In genomic region chr3:99236576-99236975, GRCh38 we compare ENCODE assay signal across 14 cellular contexts.
DNase-seq lines count a peak whose midpoint lies in the region; ATAC-seq and TF ChIP-seq lines count a peak whose summit lies in the region.
"Had no signal": no experiment of that assay in that cellular context is flagged by ENCODE, and none has a peak within 500 bp of the region (broad histone marks: within the 10 kb centered on the region; RNA-seq: fewer than 3 reads in every experiment).

No MANE protein-coding gene starts in this region.

- H3K9me3 Mint-ChIP-seq in HFFc6: no peaks in the 10 kb centered on the region; the same call in 1 of the 2 replicates

- TF ChIP-seq RAD21 in SK-N-SH (IDR thresholded peaks at IDR 0.05; ENCODE audit: low read length): no peak

- H3K4me3 ChIP-seq in SK-N-SH (ENCODE audit: low read depth in 2 of 2, low read length in 1 of 2) (no peak overlapping the region), mammary epithelial cell (replicated peaks in 1 of 3; ENCODE audit: insufficient read depth in 1 of 3, low read depth in 2 of 3, low read length in 3 of 3) (no peak overlapping the region), PC-9 (no peak overlapping the region)
- H3K4me3 ChIP-seq: BLaER1 had no signal

- intact Hi-C loops in mammary epithelial cell (cut with micrococcal nuclease): no loop called here
- intact Hi-C loops in Right ventricle myocardium inferior (cut with DNase I): no loop called here
- intact Hi-C loops in PC-9 (cut with micrococcal nuclease; ENCODE audit: unreplicated experiment): no loop called here
- intact Hi-C loops in left colon (cut with DNase I, micrococcal nuclease): no loop called here

- H3K9me3 ChIP-seq in SK-N-SH: no peaks in the 10 kb centered on the region
- H3K9me3 ChIP-seq in mammary epithelial cell (replicated peaks; ENCODE audit: insufficient read depth, low read length): no peaks in the 10 kb centered on the region
- H3K9me3 ChIP-seq in PC-9 (ENCODE audit: insufficient read depth, low read depth): no peaks in the 10 kb centered on the region
- H3K9me3 ChIP-seq: BLaER1, Caco-2 had no signal

- H2AFZ ChIP-seq in SK-N-SH (ENCODE audit: low read depth) (no peak overlapping the region), mammary epithelial cell (ENCODE audit: low read depth, low read length) (peak overlapping the region; percentile 49), PC-9 (no peak overlapping the region)

- H3K36me3 ChIP-seq in SK-N-SH (replicated peaks in 1 of 2; ENCODE audit: control insufficient read depth in 1 of 2, insufficient read depth in 2 of 2, low read length in 1 of 2) (no peaks in the 10 kb centered on the region), mammary epithelial cell (ENCODE audit: insufficient read depth, low read length) (no peaks in the 10 kb centered on the region), PC-9 (ENCODE audit: low read depth) (no peaks in the 10 kb centered on the region)
- H3K36me3 ChIP-seq: BLaER1 had no signal

- H3K27me3 ChIP-seq in SK-N-SH (ENCODE audit: insufficient read depth) (no peaks in the 10 kb centered on the region), mammary epithelial cell (ENCODE audit: insufficient read depth, low read length) (no peaks in the 10 kb centered on the region), PC-9 (ENCODE audit: insufficient read depth, low read depth) (no peaks in the 10 kb centered on the region)
- H3K27me3 ChIP-seq: BLaER1 had no signal

- DNase-seq in SK-N-SH (no peak), HFFc6 (no peak), mammary epithelial cell (no peak), superior temporal gyrus (ENCODE audit: extremely low spot score) (peak; percentile 1), Right ventricle myocardium inferior (ENCODE audit: missing footprints) (no peak), PC-9 (no peak), left colon (no peak)
- DNase-seq: AML-193; Caco-2; CD8-positive, alpha-beta memory T cell; DND-41 had no signal

- no peak overlapping the region for H3K27ac ChIP-seq in SK-N-SH (ENCODE audit: low read depth in 2 of 2, low read length in 1 of 2)
- H3K27ac ChIP-seq in mammary epithelial cell (ENCODE audit: insufficient read depth, low read depth, low read length): no peak overlapping the region
- H3K27ac ChIP-seq in PC-9: no peak overlapping the region
- H3K27ac ChIP-seq: 22Rv1, BLaER1 had no signal

- dilution Hi-C loops in mammary epithelial cell (cut with HindIII; ENCODE audit: low sequenced_read_pairs): no loop called here

- H3K79me2 ChIP-seq in SK-N-SH (ENCODE audit: insufficient read depth) (no peaks in the 10 kb centered on the region), mammary epithelial cell (ENCODE audit: insufficient read depth, low read length) (no peaks in the 10 kb centered on the region), PC-9 (ENCODE audit: low read depth) (no peaks in the 10 kb centered on the region)

- CTCF ChIA-PET in SK-N-SH (lab: Yijun Ruan, JAX): no interaction called here
- CTCF ChIA-PET in mammary epithelial cell (lab: Charles Lee; ENCODE audit: low non-redundant PET): no interaction called here
- CTCF ChIA-PET in PC-9 (lab: Charles Lee): no interaction called here

- H3F3A ChIP-seq in SK-N-SH (replicated peaks; ENCODE audit: insufficient read depth) (no peaks in the 10 kb centered on the region), PC-9 (ENCODE audit: insufficient read depth, low read depth) (no peaks in the 10 kb centered on the region)

- H3K4me2 ChIP-seq in SK-N-SH (no peak overlapping the region), mammary epithelial cell (ENCODE audit: insufficient read depth, low read depth, low read length) (no peak overlapping the region), PC-9 (no peak overlapping the region)
- H3K4me2 ChIP-seq: BLaER1 had no signal

- no peaks in the 10 kb centered on the region for H3K4me1 ChIP-seq in SK-N-SH (ENCODE audit: control insufficient read depth in 1 of 2, insufficient read depth in 2 of 2, low read depth in 1 of 2, low read length in 1 of 2)
- H3K4me1 ChIP-seq in mammary epithelial cell (ENCODE audit: insufficient read depth, low read length): no peaks in the 10 kb centered on the region
- H3K4me1 ChIP-seq in PC-9 (replicated peaks; ENCODE audit: insufficient read depth): no peaks in the 10 kb centered on the region
- H3K4me1 ChIP-seq: BLaER1, Caco-2 had no signal

- no peak overlapping the region for H3K9ac ChIP-seq in SK-N-SH
- no peak overlapping the region for H3K9ac ChIP-seq in mammary epithelial cell (ENCODE audit: insufficient read depth, low read length)
- H3K9ac ChIP-seq: BLaER1 had no signal

- H4K20me1 ChIP-seq in SK-N-SH (ENCODE audit: insufficient read depth): no peaks in the 10 kb centered on the region
- no peaks in the 10 kb centered on the region for H4K20me1 ChIP-seq in mammary epithelial cell (ENCODE audit: insufficient read depth, low read length)
- no peaks in the 10 kb centered on the region for H4K20me1 ChIP-seq in PC-9 (ENCODE audit: insufficient read depth)
- H4K20me1 ChIP-seq: BLaER1 had no signal

- TF ChIP-seq CTCF in SK-N-SH (IDR thresholded peaks at IDR 0.05): no peak
- no peak for TF ChIP-seq CTCF in HFFc6 (IDR thresholded peaks at IDR 0.05)
- no peak for TF ChIP-seq CTCF in mammary epithelial cell (conservative IDR thresholded peaks at IDR 0.05 in 1 of 2, IDR thresholded peaks at IDR 0.05 in 1 of 2; ENCODE audit: extremely low read depth in 1 of 2, insufficient read depth in 1 of 2, low read depth in 1 of 2, low read length in 2 of 2)
- no peak for TF ChIP-seq CTCF in PC-9 (conservative IDR thresholded peaks at IDR 0.05)

- peak overlapping the region; percentile 1; the same call in 1 of the 2 replicates for H3K27ac Mint-ChIP-seq in HFFc6
- H3K27ac Mint-ChIP-seq: CD8-positive, alpha-beta memory T cell had no signal

- 0 out of 2 replicates have a peak, but pooled peaks cover 11% of the 10 kb centered on the region for H3K36me3 Mint-ChIP-seq in HFFc6 (ENCODE audit: low read depth)
- H3K36me3 Mint-ChIP-seq: CD8-positive, alpha-beta memory T cell had no signal

- peaks cover 47% of the 10 kb centered on the region for H3K4me1 Mint-ChIP-seq in HFFc6 (ENCODE audit: low read depth)
- H3K4me1 Mint-ChIP-seq: CD8-positive, alpha-beta memory T cell had no signal

- no peak for TF ChIP-seq EP300 in SK-N-SH (IDR thresholded peaks at IDR 0.05; ENCODE audit: borderline replicate concordance in 1 of 2, low read depth in 1 of 2, low read length in 1 of 2)

- POLR2A ChIA-PET in SK-N-SH (lab: Yijun Ruan, JAX) (no interaction called here), PC-9 (lab: Charles Lee; ENCODE audit: unreplicated experiment) (no interaction called here)

- no TSS peak for BruUV-seq in mammary epithelial cell (replicated peaks; lab: Mats Ljungman, UMichigan)
- BruUV-seq in PC-9 (replicated peaks; lab: Mats Ljungman, UMichigan): no TSS peak

- no peaks in the 10 kb centered on the region for H3K9me2 ChIP-seq in SK-N-SH
- no peaks in the 10 kb centered on the region for H3K9me2 ChIP-seq in PC-9 (ENCODE audit: insufficient read depth)

- in situ Hi-C loops in mammary epithelial cell (cut with MboI; ENCODE audit: low sequenced_read_pairs in 2 of 2): no loop called here

- no peak overlapping the region for H3K4me3 Mint-ChIP-seq in HFFc6
- H3K4me3 Mint-ChIP-seq: CD8-positive, alpha-beta memory T cell had no signal

- ATAC-seq in SK-N-SH treated with all-trans-retinoic acid at 6 μM for 48 hours (peak; percentile 32; the same call in 2 of the 3 replicates), Right ventricle myocardium inferior (no peak), left colon (no peak)

- peaks cover 2% of the 10 kb centered on the region; the same call in 1 of the 2 replicates for H3K27me3 Mint-ChIP-seq in HFFc6 (ENCODE audit: insufficient read depth)

TF ChIP-seq in SK-N-SH treated with all-trans-retinoic acid at 6 μM for 48 hours, 23 proteins besides CTCF, POLR2A, EP300 and RAD21 (continues in another document):
- TF ChIP-seq POU6F1 (CRISPR knock-in tag; IDR thresholded peaks at IDR 0.05; ENCODE audit: borderline replicate concordance, low read depth) (no peak), ZNF565 (CRISPR knock-in tag; conservative IDR thresholded peaks at IDR 0.05; ENCODE audit: low read depth) (no peak), PPARA (CRISPR knock-in tag; IDR thresholded peaks at IDR 0.05; ENCODE audit: borderline replicate concordance) (no peak)

TF ChIP-seq in SK-N-SH, 30 proteins besides CTCF, POLR2A, EP300 and RAD21 (continues in another document):
- TF ChIP-seq REST (IDR thresholded peaks at IDR 0.05; ENCODE audit: low read depth, low read length): no peak
- TF ChIP-seq TCF12 (IDR thresholded peaks at IDR 0.05): no peak
- no peak for TF ChIP-seq MEF2A (IDR thresholded peaks at IDR 0.05; ENCODE audit: borderline replicate concordance, low read depth)
- no peak for TF ChIP-seq GABPA (IDR thresholded peaks at IDR 0.05; ENCODE audit: low read depth)
- TF ChIP-seq TEAD4 (IDR thresholded peaks at IDR 0.05; ENCODE audit: borderline replicate concordance, insufficient read depth): no peak
- TF ChIP-seq JUND (IDR thresholded peaks at IDR 0.05): no peak
- TF ChIP-seq NRF1 (IDR thresholded peaks at IDR 0.05; ENCODE audit: low read depth, low read length): no peak
